ENCODE assay signal across 8 cellular contexts in genomic region chr1:202888204-202888506, GRCh38. TPM values are rescaled to one million over a fixed set of nuclear protein-coding genes. Genes with fewer than 3 reads are reported as not detected.
DNase-seq lines count a peak whose midpoint lies in the region; ATAC-seq lines count a peak whose summit lies in the region.

No MANE protein-coding gene starts in this region.

- H3K4me3 Mint-ChIP-seq in activated T-cell treated with anti-CD3 and anti-CD28 coated beads, Interleukin-2, amount 50 U/mL, for 72 hours = peak overlapping the region; percentile 90 to 97
- H3K4me3 Mint-ChIP-seq in activated naive CD8-positive, alpha-beta T cell = peak overlapping the region; percentile 93

- no peak for DNase-seq in activated T-cell treated with anti-CD3 and anti-CD28 coated beads, Interleukin-2, amount 50 U/mL, for 72 hours
- DNase-seq in activated T-cell treated with anti-CD3 and anti-CD28 coated beads, Interleukin-2, amount 50 U/mL, for 1 hour = no peak
- peak; percentile 64 for DNase-seq in iris pigment epithelial cell (ENCODE audit: low read depth)
- DNase-seq in substantia nigra (lab: John Stamatoyannopoulos, UW) = no peak
- no peak for DNase-seq in HT-29 (ENCODE audit: low spot score)
- no peak for DNase-seq in activated CD4-positive, alpha-beta T cell treated with anti-CD3 and anti-CD28 coated beads, Interleukin-2, amount 50 U/mL, for 48 hours

- H3K27ac Mint-ChIP-seq in activated T-cell treated with anti-CD3 and anti-CD28 coated beads, Interleukin-2, amount 50 U/mL, for 72 hours = peak overlapping the region; percentile 94
- peak overlapping the region; percentile 87 for H3K27ac Mint-ChIP-seq in activated naive CD8-positive, alpha-beta T cell

- no peaks in the 10 kb centered on the region for H3K27me3 Mint-ChIP-seq in activated T-cell treated with anti-CD3 and anti-CD28 coated beads, Interleukin-2, amount 50 U/mL, for 72 hours (ENCODE audit: low read depth)
- no peaks in the 10 kb centered on the region for H3K27me3 Mint-ChIP-seq in activated naive CD8-positive, alpha-beta T cell

- H3K36me3 Mint-ChIP-seq in activated T-cell treated with anti-CD3 and anti-CD28 coated beads, Interleukin-2, amount 50 U/mL, for 72 hours (ENCODE audit: insufficient read depth in 2 of 2) = peaks cover 4 to 5% of the 10 kb centered on the region in 2 donors
- H3K36me3 Mint-ChIP-seq in activated naive CD8-positive, alpha-beta T cell = no peaks in the 10 kb centered on the region

- H3K27ac ChIP-seq in substantia nigra (ENCODE audit: low read depth, low read length, poor library complexity, severe bottlenecking) = peak overlapping the region; percentile 94

- H3K4me1 Mint-ChIP-seq in activated T-cell treated with anti-CD3 and anti-CD28 coated beads, Interleukin-2, amount 50 U/mL, for 72 hours (ENCODE audit: low read depth) = peaks cover 28% of the 10 kb centered on the region
- peaks cover 22% of the 10 kb centered on the region for H3K4me1 Mint-ChIP-seq in activated naive CD8-positive, alpha-beta T cell (ENCODE audit: low read depth)

- ATAC-seq in activated T-cell treated with anti-CD3 and anti-CD28 coated beads, Interleukin-2, amount 50 U/mL, for 72 hours (replicated peaks in 1 of 2) = no peak
- ATAC-seq in HG03469 (IDR thresholded peaks at IDR 0.05; ENCODE audit: unreplicated experiment) = no peak

- H3K9me3 Mint-ChIP-seq in activated T-cell treated with anti-CD3 and anti-CD28 coated beads, Interleukin-2, amount 50 U/mL, for 72 hours = no peaks in the 10 kb centered on the region
- no peaks in the 10 kb centered on the region for H3K9me3 Mint-ChIP-seq in activated naive CD8-positive, alpha-beta T cell (ENCODE audit: low read depth)

RNA-seq across cellular contexts. Expression of gene RABIF, which starts 0.8 kb away (rescaled TPM):
- 10 to 100 TPM in 1 of 2 donors, 1 to 10 TPM in 1; 8.4 to 10.8 TPM for total RNA-seq in activated T-cell treated with anti-CD3 and anti-CD28 coated beads, Interleukin-2, amount 50 U/mL, for 72 hours
- 5.9 and 8.2 TPM in 2 replicates for total RNA-seq in HT-29 (2014; rRNA removed; shearing (Covaris generic))

RNA-seq across cellular contexts. Expression of gene KLHL12, which starts 38.9 kb away (rescaled TPM):
- 10 to 100 TPM; 43.8 to 52.5 TPM for total RNA-seq in activated T-cell treated with anti-CD3 and anti-CD28 coated beads, Interleukin-2, amount 50 U/mL, for 72 hours
- total RNA-seq in HT-29 (2014; rRNA removed; shearing (Covaris generic)) = 12.7 and 15.3 TPM in 2 replicates
